In genomic region chr10:5765617-5766016, GRCh38 we compare ENCODE assay signal across 28 cellular contexts. TPM values are rescaled to one million over a fixed set of nuclear protein-coding genes. Genes with fewer than 3 reads are reported as not detected.
DNase-seq lines count a peak whose midpoint lies in the region; ATAC-seq lines count a peak whose summit lies in the region.
"Had no signal": no experiment of that assay in that cellular context is flagged by ENCODE, and none has a peak within 500 bp of the region (broad histone marks: within the 10 kb centered on the region; RNA-seq: fewer than 3 reads in every experiment).

No MANE protein-coding gene starts in this region.

- H3K27me3 Mint-ChIP-seq in activated T-cell treated with anti-CD3 and anti-CD28 coated beads, Interleukin-2, amount 50 U/mL, for 72 hours (ENCODE audit: low read depth): no peaks in the 10 kb centered on the region
- no peaks in the 10 kb centered on the region for H3K27me3 Mint-ChIP-seq in CD4-positive, alpha-beta memory T cell
- H3K27me3 Mint-ChIP-seq in activated naive CD8-positive, alpha-beta T cell treated with anti-CD3 and anti-CD28 coated beads, Interleukin-2, amount 50 U/mL, for 24 hours: no peaks in the 10 kb centered on the region
- no peaks in the 10 kb centered on the region for H3K27me3 Mint-ChIP-seq in naive thymus-derived CD8-positive, alpha-beta T cell

- no peak overlapping the region for H3K4me3 ChIP-seq in CD4-positive, alpha-beta memory T cell (ENCODE audit: low read length in 2 of 2)
- H3K4me3 ChIP-seq: BLaER1 had no signal

- intact Hi-C loops in CD4-positive, alpha-beta memory T cell (cut with micrococcal nuclease): no loop called here

- POLR2A ChIA-PET in CD4-positive, alpha-beta memory T cell (lab: Charles Lee; ENCODE audit: partially characterized antibody): interaction anchor here (3.5 kb wide), 1 partner anchor 10 kb away, joined by 13 read pairs; no protein-coding TSS in a partner anchor
- POLR2A ChIA-PET in naive thymus-derived CD8-positive, alpha-beta T cell (lab: Charles Lee): interaction anchor here (1.1 kb wide), 1 partner anchor 100 kb away, joined by 5 read pairs; no protein-coding TSS in a partner anchor

- no peaks in the 10 kb centered on the region for H3K9me3 Mint-ChIP-seq in activated T-cell treated with anti-CD3 and anti-CD28 coated beads, Interleukin-2, amount 50 U/mL, for 72 hours
- H3K9me3 Mint-ChIP-seq in CD4-positive, alpha-beta memory T cell: no peaks in the 10 kb centered on the region
- no peaks in the 10 kb centered on the region for H3K9me3 Mint-ChIP-seq in activated naive CD8-positive, alpha-beta T cell treated with anti-CD3 and anti-CD28 coated beads, Interleukin-2, amount 50 U/mL, for 24 hours
- H3K9me3 Mint-ChIP-seq in naive thymus-derived CD8-positive, alpha-beta T cell: no peaks in the 10 kb centered on the region
- H3K9me3 Mint-ChIP-seq: H9 had no signal

- no peaks in the 10 kb centered on the region for H3K9me3 ChIP-seq in CD4-positive, alpha-beta memory T cell (ENCODE audit: control insufficient read depth in 1 of 2, low read length in 2 of 2)
- H3K9me3 ChIP-seq: BLaER1, neutrophil, SK-N-SH had no signal

- peaks cover 54% of the 10 kb centered on the region for H3K36me3 ChIP-seq in CD4-positive, alpha-beta memory T cell (ENCODE audit: insufficient read depth, low read length)

- CTCF ChIA-PET in CD4-positive, alpha-beta memory T cell (lab: Charles Lee; ENCODE audit: partially characterized antibody): interaction anchor here (1.4 kb wide), 1 partner anchor 136 kb away, joined by 4 read pairs; no protein-coding TSS in a partner anchor

- H3K4me1 ChIP-seq in CD4-positive, alpha-beta memory T cell (ENCODE audit: insufficient read depth, low read length): no peaks in the 10 kb centered on the region
- H3K4me1 ChIP-seq: BLaER1 had no signal

- no peak for DNase-seq in activated T-cell treated with anti-CD3 and anti-CD28 coated beads, Interleukin-2, amount 50 U/mL, for 72 hours
- no peak for DNase-seq in activated T-cell treated with anti-CD3 and anti-CD28 coated beads, Interleukin-2, amount 50 U/mL, for 1 hour
- DNase-seq in CD4-positive, alpha-beta memory T cell: no peak
- DNase-seq in activated naive CD8-positive, alpha-beta T cell treated with anti-CD3 and anti-CD28 coated beads, Interleukin-2, amount 50 U/mL, for 24 hours: no peak
- no peak for DNase-seq in naive thymus-derived CD8-positive, alpha-beta T cell
- DNase-seq in superior temporal gyrus (ENCODE audit: extremely low spot score) (no peak), LoVo (ENCODE audit: low spot score) (no peak)
- DNase-seq: COR-L47; cortex of kidney; DMS79; effector memory CD4-positive, alpha-beta T cell; glutamatergic neuron; H9; mesendoderm; NCI-H2029; NCI-H526; NK-92 treated with Interleukin-12 subunit alpha and Interleukin-12 subunit beta, amount 100 ng/mL, for 24 hours; PC-3; posterior cingulate gyrus; SK-N-SH; stimulated activated CD4-positive, alpha-beta T cell treated with anti-CD3 and anti-CD28 coated beads, Interleukin-12 subunit alpha, Interleukin-12 subunit beta, amount 100 ng/mL, for 4 hours; stimulated activated CD4-positive, alpha-beta T cell treated with anti-CD3 and anti-CD28 coated beads, Interleukin-2, amount 100 ng/mL, for 48 hours; trophoblast cell had no signal

- no peak overlapping the region for H3K4me3 Mint-ChIP-seq in activated T-cell treated with anti-CD3 and anti-CD28 coated beads, Interleukin-2, amount 50 U/mL, for 72 hours
- no peak overlapping the region for H3K4me3 Mint-ChIP-seq in CD4-positive, alpha-beta memory T cell
- no peak overlapping the region for H3K4me3 Mint-ChIP-seq in activated naive CD8-positive, alpha-beta T cell treated with anti-CD3 and anti-CD28 coated beads, Interleukin-2, amount 50 U/mL, for 24 hours
- H3K4me3 Mint-ChIP-seq in naive thymus-derived CD8-positive, alpha-beta T cell: no peak overlapping the region
- H3K4me3 Mint-ChIP-seq: H9 had no signal

- peaks cover 23% of the 10 kb centered on the region for H3K4me1 Mint-ChIP-seq in activated T-cell treated with anti-CD3 and anti-CD28 coated beads, Interleukin-2, amount 50 U/mL, for 72 hours (ENCODE audit: low read depth)
- peaks cover 0 to 13% (median 5%) of the 10 kb centered on the region in 4 donors for H3K4me1 Mint-ChIP-seq in CD4-positive, alpha-beta memory T cell
- peaks cover 10% of the 10 kb centered on the region for H3K4me1 Mint-ChIP-seq in activated naive CD8-positive, alpha-beta T cell treated with anti-CD3 and anti-CD28 coated beads, Interleukin-2, amount 50 U/mL, for 24 hours
- peaks cover 0 to 6% (median 2%) of the 10 kb centered on the region in 4 donors for H3K4me1 Mint-ChIP-seq in naive thymus-derived CD8-positive, alpha-beta T cell
- H3K4me1 Mint-ChIP-seq: H9 had no signal

- H3K36me3 Mint-ChIP-seq in activated T-cell treated with anti-CD3 and anti-CD28 coated beads, Interleukin-2, amount 50 U/mL, for 72 hours (ENCODE audit: insufficient read depth in 2 of 2): peaks cover 18 to 42% of the 10 kb centered on the region in 2 donors
- H3K36me3 Mint-ChIP-seq in CD4-positive, alpha-beta memory T cell: peaks cover 59 to 78% of the 10 kb centered on the region in 2 donors
- H3K36me3 Mint-ChIP-seq in activated naive CD8-positive, alpha-beta T cell treated with anti-CD3 and anti-CD28 coated beads, Interleukin-2, amount 50 U/mL, for 24 hours (ENCODE audit: low read depth): peaks cover 71% of the 10 kb centered on the region
- H3K36me3 Mint-ChIP-seq in naive thymus-derived CD8-positive, alpha-beta T cell: peaks cover 20 to 87% (median 47%) of the 10 kb centered on the region in 3 donors

- peak overlapping the region; percentile 61 for H3K27ac Mint-ChIP-seq in activated T-cell treated with anti-CD3 and anti-CD28 coated beads, Interleukin-2, amount 50 U/mL, for 72 hours
- H3K27ac Mint-ChIP-seq in CD4-positive, alpha-beta memory T cell: peak overlapping the region in 4 of 7 donors; percentile 9 to 74 (median 47)
- H3K27ac Mint-ChIP-seq in activated naive CD8-positive, alpha-beta T cell treated with anti-CD3 and anti-CD28 coated beads, Interleukin-2, amount 50 U/mL, for 24 hours: peak overlapping the region; percentile 46
- H3K27ac Mint-ChIP-seq in naive thymus-derived CD8-positive, alpha-beta T cell: peak overlapping the region in 6 of 10 donors; percentile 1 to 64 (median 14)

- no peaks in the 10 kb centered on the region for H3K27me3 ChIP-seq in CD4-positive, alpha-beta memory T cell (ENCODE audit: insufficient read depth, low read length)
- H3K27me3 ChIP-seq: BLaER1, neutrophil had no signal

- no peak overlapping the region for H3K27ac ChIP-seq in CD4-positive, alpha-beta memory T cell (ENCODE audit: low read depth, low read length)
- H3K27ac ChIP-seq: BLaER1, neutrophil had no signal

- peak in 1 of 2 donors; percentile 19 for ATAC-seq in activated T-cell treated with anti-CD3 and anti-CD28 coated beads, Interleukin-2, amount 50 U/mL, for 72 hours (replicated peaks in 1 of 2)
- ATAC-seq in activated naive CD8-positive, alpha-beta T cell treated with anti-CD3 and anti-CD28 coated beads, Interleukin-2, amount 50 U/mL, for 24 hours: no peak
- no peak for ATAC-seq in naive thymus-derived CD8-positive, alpha-beta T cell
- ATAC-seq in HG02588 (IDR thresholded peaks at IDR 0.05; ENCODE audit: unreplicated experiment): no peak
- ATAC-seq: PC-3, Right ventricle myocardium inferior, sciatic nerve had no signal

RNA-seq across cellular contexts. Expression of gene GDI2, which starts 47.6 kb away (rescaled TPM):
- 100 to 1,000 TPM; 275 to 309 TPM for total RNA-seq in activated T-cell treated with anti-CD3 and anti-CD28 coated beads, Interleukin-2, amount 50 U/mL, for 72 hours
- 100 to 1,000 TPM; 137 to 140 TPM for total RNA-seq in CD4-positive, alpha-beta memory T cell
- polyA plus RNA-seq in CD4-positive, alpha-beta memory T cell: 100 to 1,000 TPM; 193 to 248 TPM
- 100 to 1,000 TPM; 122 to 130 TPM for total RNA-seq in naive thymus-derived CD8-positive, alpha-beta T cell
- polyA plus RNA-seq in naive thymus-derived CD8-positive, alpha-beta T cell: 100 to 1,000 TPM; 145 to 171 (median 157) TPM
